ENCODE assay signal across 1 cellular context in the genomic region with DNA sequence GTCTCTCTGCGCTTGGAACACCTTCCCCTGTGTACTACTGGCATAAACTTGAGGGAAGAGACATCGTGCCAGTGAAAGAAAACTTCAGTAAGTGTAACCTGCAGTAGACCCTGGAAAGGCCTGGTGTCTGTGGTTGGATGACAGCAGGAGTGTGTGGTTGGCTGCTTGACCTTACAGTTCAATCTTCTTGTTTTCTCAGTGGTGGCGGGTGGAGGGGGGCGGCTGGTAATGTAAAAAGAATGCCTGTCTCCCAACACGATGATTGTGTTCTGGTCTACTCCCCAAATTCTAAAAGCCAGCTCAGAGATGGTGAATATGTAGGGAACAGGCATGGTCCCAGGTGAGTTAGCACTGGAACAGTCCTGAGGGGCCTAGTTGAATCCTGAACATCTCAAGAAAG.
TF ChIP-seq lines count a peak whose summit lies in the region.

No MANE protein-coding gene starts in this region.

TF ChIP-seq in IMR-90, 13 proteins besides CTCF, POLR2A, EP300 and RAD21:
- no peak for TF ChIP-seq SMC3 (IDR thresholded peaks at IDR 0.05; ENCODE audit: low read depth, low read length)
- TF ChIP-seq FOS (IDR thresholded peaks at IDR 0.05; ENCODE audit: low read depth, low read length), result no peak
- TF ChIP-seq, protein P1, sequence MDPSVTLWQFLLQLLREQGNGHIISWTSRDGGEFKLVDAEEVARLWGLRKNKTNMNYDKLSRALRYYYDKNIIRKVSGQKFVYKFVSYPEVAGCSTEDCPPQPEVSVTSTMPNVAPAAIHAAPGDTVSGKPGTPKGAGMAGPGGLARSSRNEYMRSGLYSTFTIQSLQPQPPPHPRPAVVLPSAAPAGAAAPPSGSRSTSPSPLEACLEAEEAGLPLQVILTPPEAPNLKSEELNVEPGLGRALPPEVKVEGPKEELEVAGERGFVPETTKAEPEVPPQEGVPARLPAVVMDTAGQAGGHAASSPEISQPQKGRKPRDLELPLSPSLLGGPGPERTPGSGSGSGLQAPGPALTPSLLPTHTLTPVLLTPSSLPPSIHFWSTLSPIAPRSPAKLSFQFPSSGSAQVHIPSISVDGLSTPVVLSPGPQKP (IDR thresholded peaks at IDR 0.05; ENCODE audit: borderline replicate concordance, low read depth, low read length), result no peak
- no peak for TF ChIP-seq MAZ (IDR thresholded peaks at IDR 0.05; ENCODE audit: borderline replicate concordance, low read depth, low read length)
